36 cellular contexts compared by ENCODE assay signal in genomic region chr12:114451657-114452056, GRCh38. TPM values are rescaled to one million over a fixed set of nuclear protein-coding genes. Genes with fewer than 3 reads are reported as not detected.
"Had no signal": no experiment of that assay in that cellular context is flagged by ENCODE, and none has a peak within 500 bp of the region (broad histone marks: within the 10 kb centered on the region; RNA-seq: fewer than 3 reads in every experiment).

No MANE protein-coding gene starts in this region.

- H3K4me3 Mint-ChIP-seq: activated B cell treated with CpG ODN at 0.5 μM for 24 hours; activated CD4-positive, alpha-beta memory T cell treated with anti-CD3 and anti-CD28 coated beads for 36 hours; activated CD4-positive, alpha-beta T cell treated with anti-CD3 and anti-CD28 coated beads, Interleukin-2, amount 10 ng/mL, durations not matched to agents 24 days and 14 days; activated CD8-positive, alpha-beta T cell treated with anti-CD3 and anti-CD28 coated beads for 36 hours; activated naive CD4-positive, alpha-beta T cell treated with anti-CD3 and anti-CD28 coated beads for 36 hours; activated naive CD8-positive, alpha-beta T cell treated with anti-CD3 and anti-CD28 coated beads for 36 hours; activated T-cell treated with anti-CD3 and anti-CD28 coated beads, Interleukin-2, amount 50 U/mL, for 24 hours; activated T-helper 17 cell treated with anti-CD3 and anti-CD28 coated beads, Interleukin-2, amount 50 U/mL, for 72 hours; T-helper 1 cell treated with Interleukin-12 subunit alpha and Interleukin-12 subunit beta and Interleukin-4 antibody, amounts not matched to agents 30 μg/mL and 1 μg/mL, for 36 hours; T-helper 2 cell treated with Interferon-gamma antibody and Interleukin-4, amounts not matched to agents 5 μg/mL and 100 μg/mL, for 36 hours had no signal

- H3K27ac Mint-ChIP-seq: activated B cell treated with CpG ODN at 0.5 μM for 24 hours; activated CD4-positive, alpha-beta memory T cell treated with anti-CD3 and anti-CD28 coated beads for 36 hours; activated CD4-positive, alpha-beta T cell treated with anti-CD3 and anti-CD28 coated beads, Interleukin-2, amount 10 ng/mL, durations not matched to agents 24 days and 14 days; activated CD8-positive, alpha-beta T cell treated with anti-CD3 and anti-CD28 coated beads for 36 hours; activated naive CD4-positive, alpha-beta T cell treated with anti-CD3 and anti-CD28 coated beads for 36 hours; activated naive CD4-positive, alpha-beta T cell treated with anti-CD3 and anti-CD28 coated beads, Interleukin-2, amount 50 U/mL, for 72 hours; activated naive CD8-positive, alpha-beta T cell treated with anti-CD3 and anti-CD28 coated beads for 36 hours; activated T-cell treated with anti-CD3 and anti-CD28 coated beads, Interleukin-2, amount 50 U/mL, for 24 hours; activated T-helper 17 cell treated with anti-CD3 and anti-CD28 coated beads, Interleukin-2, amount 50 U/mL, for 72 hours; T-helper 1 cell treated with Interleukin-12 subunit alpha and Interleukin-12 subunit beta and Interleukin-4 antibody, amounts not matched to agents 30 μg/mL and 1 μg/mL, for 36 hours; T-helper 2 cell treated with Interferon-gamma antibody and Interleukin-4, amounts not matched to agents 5 μg/mL and 100 μg/mL, for 36 hours had no signal

- H3K27ac ChIP-seq: adrenal gland, body of pancreas, brain microvascular endothelial cell, breast epithelium, VCaP had no signal

- H3K4me3 ChIP-seq: adrenal gland, body of pancreas, breast epithelium had no signal

- FAIRE-seq: astrocyte, TTC549 had no signal

- H3K9me3 ChIP-seq: adrenal gland, body of pancreas, breast epithelium had no signal

- H3K4me1 ChIP-seq: adrenal gland, body of pancreas, breast epithelium had no signal

- DNase-seq: activated B cell treated with CpG ODN at 0.5 μM for 24 hours; activated CD4-positive, alpha-beta memory T cell treated with anti-CD3 and anti-CD28 coated beads for 36 hours; activated CD4-positive, alpha-beta T cell treated with anti-CD3 and anti-CD28 coated beads for 4 hours; activated CD4-positive, alpha-beta T cell treated with anti-CD3 and anti-CD28 coated beads, Interleukin-2, amount 10 ng/mL, durations not matched to agents 24 days and 14 days; activated CD4-positive, alpha-beta T cell treated with anti-CD3 and anti-CD28 coated beads, Interleukin-2, amount 50 U/mL, for 1 hour; activated CD4-positive, alpha-beta T cell treated with anti-CD3 and anti-CD28 coated beads, Interleukin-2, amount 50 U/mL, for 4 hours; activated CD4-positive, CD25-positive, alpha-beta regulatory T cell treated with anti-CD3 and anti-CD28 coated beads, Interleukin-2, amount 50 U/mL, for 72 hours; activated CD8-positive, alpha-beta memory T cell treated with anti-CD3 and anti-CD28 coated beads, Interleukin-2, amount 50 U/mL, for 4 hours; activated CD8-positive, alpha-beta T cell treated with anti-CD3 and anti-CD28 coated beads for 36 hours; activated effector memory CD4-positive, alpha-beta T cell treated with anti-CD3 and anti-CD28 coated beads, Interleukin-2, amount 50 U/mL, for 16 hours; activated gamma-delta T cell treated with Interleukin-2 at 50 U/mL for 16 hours; activated naive CD4-positive, alpha-beta T cell; activated naive CD4-positive, alpha-beta T cell treated with anti-CD3 and anti-CD28 coated beads for 36 hours; activated naive CD4-positive, alpha-beta T cell treated with anti-CD3 and anti-CD28 coated beads, Interleukin-2, amount 50 U/mL, for 16 hours; activated naive CD8-positive, alpha-beta T cell treated with anti-CD3 and anti-CD28 coated beads for 36 hours; activated T-cell treated with anti-CD3 and anti-CD28 coated beads, Interleukin-2, amount 50 U/mL, for 24 hours; activated T-cell treated with anti-CD3 and anti-CD28 coated beads, Interleukin-2, amount 50 U/mL, for 48 hours; adrenal gland; amniotic stem cell; aorta; body of pancreas; brain microvascular endothelial cell; central memory CD4-positive, alpha-beta T cell; T-helper 1 cell; T-helper 2 cell; T-helper 9 cell had no signal

- H3K36me3 Mint-ChIP-seq: activated CD4-positive, alpha-beta memory T cell treated with anti-CD3 and anti-CD28 coated beads for 36 hours; activated naive CD8-positive, alpha-beta T cell treated with anti-CD3 and anti-CD28 coated beads for 36 hours had no signal

- H3K9me3 Mint-ChIP-seq: activated B cell treated with CpG ODN at 0.5 μM for 24 hours; activated CD4-positive, alpha-beta memory T cell treated with anti-CD3 and anti-CD28 coated beads for 36 hours; activated CD4-positive, alpha-beta T cell treated with anti-CD3 and anti-CD28 coated beads, Interleukin-2, amount 10 ng/mL, durations not matched to agents 24 days and 14 days; activated CD8-positive, alpha-beta T cell treated with anti-CD3 and anti-CD28 coated beads for 36 hours; activated naive CD4-positive, alpha-beta T cell treated with anti-CD3 and anti-CD28 coated beads for 36 hours; activated naive CD4-positive, alpha-beta T cell treated with anti-CD3 and anti-CD28 coated beads, Interleukin-2, amount 50 U/mL, for 72 hours; activated naive CD8-positive, alpha-beta T cell treated with anti-CD3 and anti-CD28 coated beads for 36 hours; activated T-cell treated with anti-CD3 and anti-CD28 coated beads, Interleukin-2, amount 50 U/mL, for 24 hours; activated T-helper 17 cell treated with anti-CD3 and anti-CD28 coated beads, Interleukin-2, amount 50 U/mL, for 72 hours; T-helper 1 cell treated with Interleukin-12 subunit alpha and Interleukin-12 subunit beta and Interleukin-4 antibody, amounts not matched to agents 30 μg/mL and 1 μg/mL, for 36 hours; T-helper 2 cell treated with Interferon-gamma antibody and Interleukin-4, amounts not matched to agents 5 μg/mL and 100 μg/mL, for 36 hours had no signal

- ATAC-seq: activated CD8-positive, alpha-beta T cell treated with anti-CD3 and anti-CD28 coated beads for 36 hours; activated naive CD4-positive, alpha-beta T cell treated with anti-CD3 and anti-CD28 coated beads, Interleukin-2, amount 50 U/mL, for 72 hours; activated T-helper 17 cell treated with anti-CD3 and anti-CD28 coated beads, Interleukin-2, amount 50 U/mL, for 72 hours; body of pancreas had no signal

- H3K36me3 ChIP-seq: adrenal gland, brain microvascular endothelial cell, breast epithelium had no signal

- H3K4me1 Mint-ChIP-seq: activated B cell treated with CpG ODN at 0.5 μM for 24 hours; activated CD4-positive, alpha-beta T cell treated with anti-CD3 and anti-CD28 coated beads, Interleukin-2, amount 10 ng/mL, durations not matched to agents 24 days and 14 days; activated naive CD8-positive, alpha-beta T cell treated with anti-CD3 and anti-CD28 coated beads for 36 hours; activated T-helper 17 cell treated with anti-CD3 and anti-CD28 coated beads, Interleukin-2, amount 50 U/mL, for 72 hours had no signal

RNA-seq across cellular contexts. Expression of gene TBX5, which starts 45.7 kb away (rescaled TPM):
- total RNA-seq: activated B cell treated with CpG ODN at 0.5 μM for 24 hours; activated CD4-positive, alpha-beta memory T cell treated with anti-CD3 and anti-CD28 coated beads for 36 hours; activated CD4-positive, alpha-beta T cell treated with anti-CD3 and anti-CD28 coated beads, Interleukin-2, amount 10 ng/mL, durations not matched to agents 24 days and 14 days; activated CD8-positive, alpha-beta memory T cell treated with anti-CD3 and anti-CD28 coated beads for 36 hours; activated CD8-positive, alpha-beta T cell treated with anti-CD3 and anti-CD28 coated beads for 36 hours; activated naive CD4-positive, alpha-beta T cell treated with anti-CD3 and anti-CD28 coated beads for 36 hours; activated naive CD4-positive, alpha-beta T cell treated with anti-CD3 and anti-CD28 coated beads, Interleukin-2, amount 50 U/mL, for 72 hours; activated naive CD8-positive, alpha-beta T cell treated with anti-CD3 and anti-CD28 coated beads for 36 hours; activated T-helper 17 cell treated with anti-CD3 and anti-CD28 coated beads, Interleukin-2, amount 50 U/mL, for 72 hours; astrocyte; body of pancreas; cerebellum had no signal
